Comparison of ENCODE assay signal across 15 cellular contexts in the genomic region with DNA sequence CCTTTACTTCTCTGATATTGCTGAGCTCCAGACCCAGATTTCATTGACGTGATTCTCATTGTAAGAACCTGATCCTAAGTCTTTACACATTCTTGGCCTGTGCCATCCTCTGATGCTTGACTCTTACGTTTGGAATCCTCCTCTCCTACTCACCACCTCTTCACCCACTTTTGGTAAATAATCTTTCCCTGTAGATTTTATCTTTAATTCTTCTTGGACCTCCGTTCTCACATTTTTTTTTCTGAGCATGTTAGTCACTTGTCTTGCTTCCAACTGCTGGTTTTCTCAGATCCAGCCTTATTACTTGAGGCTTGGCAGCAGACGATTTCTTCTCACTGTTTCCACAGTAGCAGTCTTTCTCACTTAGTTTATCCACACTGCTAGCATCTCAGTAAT. TPM values are rescaled to one million over a fixed set of nuclear protein-coding genes. Genes with fewer than 3 reads are reported as not detected.
DNase-seq lines count a peak whose midpoint lies in the region; ATAC-seq and TF ChIP-seq lines count a peak whose summit lies in the region.
"Had no signal": no experiment of that assay in that cellular context is flagged by ENCODE, and none has a peak within 500 bp of the region (broad histone marks: within the 10 kb centered on the region; RNA-seq: fewer than 3 reads in every experiment).

No MANE protein-coding gene starts in this region.

- H2BK15ac ChIP-seq in H9 (ENCODE audit: low read depth, low read length) = no peak overlapping the region

- peaks cover 2 to 6% of the 10 kb centered on the region in 2 experiments; a peak in 3 of 5 replicates for H3K9me3 Mint-ChIP-seq in H9
- H3K9me3 Mint-ChIP-seq: activated naive CD4-positive, alpha-beta T cell treated with anti-CD3 and anti-CD28 coated beads, Interleukin-2, amount 10 ng/mL, durations not matched to agents 7 days and 5 days; CD8-positive, alpha-beta T cell; neural crest cell had no signal

- intact Hi-C loops in PC-3 (cut with micrococcal nuclease) = no loop called here

- H3K4me3 ChIP-seq in BJ (ENCODE audit: low read depth, low read length) = no peak overlapping the region
- peak overlapping the region; percentile 60 for H3K4me3 ChIP-seq in PC-3 (ENCODE audit: low read length)
- H3K4me3 ChIP-seq in epithelial cell of esophagus (ENCODE audit: low read length) = no peak overlapping the region
- H3K4me3 ChIP-seq in BE2C (ENCODE audit: low read depth, low read length) = no peak overlapping the region

- H3K9ac ChIP-seq in PC-3 (ENCODE audit: low read length) (peak overlapping the region; percentile 71), H9 (ENCODE audit: extremely low read depth, insufficient read length, low read length) (no peak overlapping the region)

- H2BK20ac ChIP-seq in H9 (ENCODE audit: low read depth, low read length, poor library complexity, severe bottlenecking) = no peak overlapping the region

- no peaks in the 10 kb centered on the region for H3K79me1 ChIP-seq in H9 (ENCODE audit: insufficient read depth, low read depth, low read length, poor library complexity, severe bottlenecking)

- H4K5ac ChIP-seq in H9 (ENCODE audit: insufficient read length, low read depth, low read length) = no peak overlapping the region

- H3F3A ChIP-seq in PC-3 (ENCODE audit: low read length, unreplicated experiment) = peaks cover 4% of the 10 kb centered on the region

- peaks cover 4 to 5% of the 10 kb centered on the region in 2 experiments; a peak in 3 of 4 replicates for H3K4me1 Mint-ChIP-seq in H9
- H3K4me1 Mint-ChIP-seq: activated naive CD4-positive, alpha-beta T cell treated with anti-CD3 and anti-CD28 coated beads, Interleukin-2, amount 10 ng/mL, durations not matched to agents 7 days and 5 days had no signal

- H3K79me2 ChIP-seq in PC-3 (ENCODE audit: low read length) (no peaks in the 10 kb centered on the region), H9 (ENCODE audit: insufficient read depth, low read length) (no peaks in the 10 kb centered on the region)

- H3K27me3 ChIP-seq in BJ (ENCODE audit: control insufficient read depth, insufficient read depth, low read length) (no peaks in the 10 kb centered on the region), PC-3 (ENCODE audit: low read length) (no peaks in the 10 kb centered on the region), BE2C (no peaks in the 10 kb centered on the region), H9 (ENCODE audit: insufficient read depth, low read length) (no peaks in the 10 kb centered on the region)

- no peak overlapping the region for H3K27ac Mint-ChIP-seq in H9
- H3K27ac Mint-ChIP-seq: activated naive CD4-positive, alpha-beta T cell treated with anti-CD3 and anti-CD28 coated beads, Interleukin-2, amount 10 ng/mL, durations not matched to agents 7 days and 5 days; CD8-positive, alpha-beta T cell had no signal

- TF ChIP-seq CTCF in BJ (IDR thresholded peaks at IDR 0.05; ENCODE audit: insufficient read depth, low read depth, low read length) (no peak), PC-3 (conservative IDR thresholded peaks at IDR 0.05; ENCODE audit: low read depth, low read length) (no peak), epithelial cell of esophagus (IDR thresholded peaks at IDR 0.05; ENCODE audit: insufficient read depth, low read depth, low read length, missing control alignments) (no peak), omental fat pad (IDR thresholded peaks at IDR 0.05) (no peak), BE2C (IDR thresholded peaks at IDR 0.05; ENCODE audit: low read depth, low read length) (no peak), H9 (conservative IDR thresholded peaks at IDR 0.05) (no peak)

- H3T11ph ChIP-seq in H9 (ENCODE audit: low read length) = no peak overlapping the region

- H3K36me3 Mint-ChIP-seq in H9 (ENCODE audit: insufficient read depth in 1 of 3, low read depth in 3 of 3) = peaks cover 0 to 13% (median 5%) of the 10 kb centered on the region in 3 experiments; a peak in 4 of 7 replicates
- H3K36me3 Mint-ChIP-seq: activated naive CD4-positive, alpha-beta T cell treated with anti-CD3 and anti-CD28 coated beads, Interleukin-2, amount 10 ng/mL, durations not matched to agents 7 days and 5 days; CD8-positive, alpha-beta T cell had no signal

- H4K20me1 ChIP-seq in PC-3 (ENCODE audit: low read length) (no peaks in the 10 kb centered on the region), H9 (ENCODE audit: control insufficient read depth, insufficient read depth, insufficient read length) (no peaks in the 10 kb centered on the region)

- no peaks in the 10 kb centered on the region for H3K9me2 ChIP-seq in PC-3 (replicated peaks; ENCODE audit: low read length)

- H3K27ac ChIP-seq in PC-3 (ENCODE audit: low read length) = peak overlapping the region; percentile 98
- no peak overlapping the region for H3K27ac ChIP-seq in H9 (ENCODE audit: insufficient read length, low read depth, low read length)

- CTCF ChIA-PET in BJ (lab: Yijun Ruan, JAX) (no interaction called here), PC-3 (lab: Charles Lee) (interaction anchor here (1.0 kb wide), 1 partner anchor 167 kb away, joined by 3 read pairs; no protein-coding TSS in a partner anchor)

- no peak overlapping the region for H2BK5ac ChIP-seq in H9 (ENCODE audit: insufficient read length, low read length)

- no peaks in the 10 kb centered on the region for H3K23me2 ChIP-seq in H9 (ENCODE audit: insufficient read length, low read depth, low read length, poor library complexity, severe bottlenecking)

- DNase-seq in BJ (ENCODE audit: low read depth) (peak; percentile 77), PC-3 (peak; percentile 89), epithelial cell of esophagus (ENCODE audit: low read depth) (peak; percentile 83), omental fat pad (ENCODE audit: low spot score) (no peak), BE2C (no peak), H9 (no peak), NCI-H2107 treated with DMSO at 0.1 percent for 48 hours (lab: John Stamatoyannopoulos, UW; ENCODE audit: unreplicated experiment) (no peak), DMS 273 treated with DMSO at 0.1 percent for 48 hours (lab: John Stamatoyannopoulos, UW) (no peak)
- DNase-seq: activated CD8-positive, alpha-beta memory T cell treated with anti-CD3 and anti-CD28 coated beads for 24 hours; activated naive CD4-positive, alpha-beta T cell treated with anti-CD3 and anti-CD28 coated beads, Interleukin-2, amount 10 ng/mL, durations not matched to agents 7 days and 5 days; CD8-positive, alpha-beta T cell; left ventricle myocardium superior; NCI-H345; stimulated activated CD4-positive, alpha-beta T cell treated with anti-CD3 and anti-CD28 coated beads, Interleukin-15, amount 100 ng/mL, for 24 hours had no signal

- peak overlapping the region; percentile 79 for H3K4me2 ChIP-seq in PC-3 (ENCODE audit: low read length)
- no peak overlapping the region for H3K4me2 ChIP-seq in H9 (ENCODE audit: insufficient read depth, insufficient read length, low read length)

- no peak overlapping the region for H2BK120ac ChIP-seq in H9 (ENCODE audit: low read depth, low read length, poor library complexity, severe bottlenecking)

- no peak overlapping the region for H3K4me3 Mint-ChIP-seq in H9
- H3K4me3 Mint-ChIP-seq: activated naive CD4-positive, alpha-beta T cell treated with anti-CD3 and anti-CD28 coated beads, Interleukin-2, amount 10 ng/mL, durations not matched to agents 7 days and 5 days; CD8-positive, alpha-beta T cell; neural crest cell had no signal

- no peak overlapping the region for H3K14ac ChIP-seq in H9 (ENCODE audit: insufficient read depth, low read length)

- peak overlapping the region; percentile 49; the same call in 1 of the 2 replicates for H2AFZ ChIP-seq in PC-3 (ENCODE audit: low read length)
- H2AFZ ChIP-seq in H9 (ENCODE audit: low read length) = no peak overlapping the region

- no peak overlapping the region for H3K56ac ChIP-seq in H9 (ENCODE audit: insufficient read length, low read depth, low read length)

- H3K27me3 Mint-ChIP-seq in H9 (ENCODE audit: low read depth) = no peaks in the 10 kb centered on the region
- H3K27me3 Mint-ChIP-seq: activated naive CD4-positive, alpha-beta T cell treated with anti-CD3 and anti-CD28 coated beads, Interleukin-2, amount 10 ng/mL, durations not matched to agents 7 days and 5 days had no signal

- no CpG with 5 or more reads among the region's 4 CpGs for WGBS in H9 (ENCODE audit: extremely low coverage, insufficient read length, low lambda C conversion rate)

- H3K9me3 ChIP-seq in PC-3 (ENCODE audit: low read length) (no peaks in the 10 kb centered on the region), BE2C (no peaks in the 10 kb centered on the region), H9 (ENCODE audit: control insufficient read depth, low read depth, low read length) (no peaks in the 10 kb centered on the region)

- no peak overlapping the region for H3K18ac ChIP-seq in H9 (ENCODE audit: insufficient read length, low read depth, low read length)

- no peak overlapping the region for H4K8ac ChIP-seq in H9 (replicated peaks; ENCODE audit: insufficient read length, low read depth, low read length)

- no peak overlapping the region for H4K91ac ChIP-seq in H9 (ENCODE audit: insufficient read length, low read depth, low read length)

- POLR2A ChIA-PET in BJ (lab: Charles Lee) = interaction anchor here (0.6 kb wide), 1 partner anchor 206 kb away, joined by 3 read pairs; no protein-coding TSS in a partner anchor
- POLR2A ChIA-PET in PC-3 (lab: Charles Lee; ENCODE audit: unreplicated experiment) = interaction anchor here (0.6 to 0.7 kb wide), 2 partner anchors 80 to 292 kb away, joined by 3 read pairs; no protein-coding TSS in a partner anchor

- H3K4me1 ChIP-seq in PC-3 (ENCODE audit: insufficient read depth, low read length) (peaks cover 40% of the 10 kb centered on the region), BE2C (no peaks in the 10 kb centered on the region), H9 (ENCODE audit: insufficient read depth, low read length) (no peaks in the 10 kb centered on the region)

- TSS peak; percentile 85 for BruUV-seq in PC-3 (replicated peaks; lab: Mats Ljungman, UMichigan)

- H2BK12ac ChIP-seq in H9 (ENCODE audit: insufficient read length, low read depth, low read length) = no peak overlapping the region

- no peak overlapping the region for H3K23ac ChIP-seq in H9 (ENCODE audit: insufficient read length, low read depth, low read length)

- ATAC-seq in PC-3 = peak; percentile 80
- ATAC-seq in omental fat pad (ENCODE audit: low FRiP score) = peak; percentile 91
- ATAC-seq: CD8-positive, alpha-beta T cell; left ventricle myocardium superior had no signal

- no peak overlapping the region for H3K4ac ChIP-seq in H9 (ENCODE audit: low read depth, low read length)

- H3K36me3 ChIP-seq in BJ (ENCODE audit: control insufficient read depth, insufficient read depth, low read length) (no peaks in the 10 kb centered on the region), PC-3 (ENCODE audit: low read depth, low read length) (no peaks in the 10 kb centered on the region), BE2C (no peaks in the 10 kb centered on the region)

- H2AK5ac ChIP-seq in H9 (ENCODE audit: insufficient read length, low read length) = no peak overlapping the region

RNA-seq across cellular contexts. Expression of a gene that starts 12.4 kb away (rescaled TPM):
- polyA plus RNA-seq in BJ (2011; rRNA removed) = 20.0 and 38.8 TPM in 2 replicates
- polyA minus RNA-seq in BJ (2011; rRNA and poly(A)+ RNA removed) = 82.0 and 103 TPM in 2 replicates
- total RNA-seq in PC-3 (2014; rRNA removed) = 20.2 and 21.0 TPM in 2 replicates
- total RNA-seq in omental fat pad = 10 to 100 TPM; 15.9 to 28.5 (median 23.5) TPM
- 19.2 TPM for polyA plus RNA-seq in BE2C (2012; ENCODE audit: insufficient read depth, insufficient read length, low read depth)
- total RNA-seq in H9 (2021) = 14.9 and 15.3 TPM in 2 replicates
- total RNA-seq: CD8-positive, alpha-beta T cell had no signal

Comparison
In these comparisons a context has a peak if more than half of its experiments do, and no peak if none do; other contexts are left out.
1. DNase-seq: peak in BJ (single experiment), PC-3 (single experiment) and epithelial cell of esophagus (single experiment); none in omental fat pad (single experiment), BE2C (single experiment), H9 (single experiment), NCI-H2107 treated with DMSO at 0.1 percent for 48 hours (single experiment) and DMS 273 treated with DMSO at 0.1 percent for 48 hours (single experiment).